Comparison of ENCODE assay signal across 8 cellular contexts in genomic region chr2:217142649-217143266, GRCh38.
DNase-seq lines count a peak whose midpoint lies in the region; ATAC-seq and TF ChIP-seq lines count a peak whose summit lies in the region.

No MANE protein-coding gene starts in this region.

- no peak overlapping the region for H3K9ac ChIP-seq in colonic mucosa (ENCODE audit: low read depth in 2 of 2, low read length in 2 of 2)

- WGBS in heart left ventricle, 4 donors = 77 to 82% (median 79%) methylated on average over 3 of the region's 3 CpGs

- no peak overlapping the region for H3K4me3 ChIP-seq in heart left ventricle
- no peak overlapping the region for H3K4me3 ChIP-seq in colonic mucosa

- H3K9me3 ChIP-seq in heart left ventricle (peaks cover 0 to 54% (median 32%) of the 10 kb centered on the region in 12 donors), colonic mucosa (no peaks in the 10 kb centered on the region)

- TF ChIP-seq CTCF in heart left ventricle (IDR thresholded peaks at IDR 0.05) = peak in 9 of 12 donors; percentile 19 to 44 (median 39)
- TF ChIP-seq CTCF in colonic mucosa (IDR thresholded peaks at IDR 0.05) = peak; percentile 49

- H3K27ac ChIP-seq in heart left ventricle = no peak overlapping the region
- no peak overlapping the region for H3K27ac ChIP-seq in colonic mucosa

- TF ChIP-seq POLR2A in heart left ventricle (IDR thresholded peaks at IDR 0.05) = no peak

- ATAC-seq in heart left ventricle (no peak), GM18519 (IDR thresholded peaks at IDR 0.05; ENCODE audit: low FRiP score, unreplicated experiment) (no peak)

- no peaks in the 10 kb centered on the region for H3K27me3 ChIP-seq in heart left ventricle
- no peaks in the 10 kb centered on the region for H3K27me3 ChIP-seq in colonic mucosa

- DNase-seq in heart left ventricle = no peak
- no peak for DNase-seq in cardiac septum (ENCODE audit: low spot score)
- DNase-seq in NCI-H1048 (lab: John Stamatoyannopoulos, UW) = peak; percentile 8
- DNase-seq in colonic mucosa = peak; percentile 22
- peak; percentile 61 for DNase-seq in stimulated activated CD8-positive, alpha-beta memory T cell treated with anti-CD3 and anti-CD28 coated beads, Interleukin-4, amount 100 ng/mL, for 48 hours
- DNase-seq in ureter (ENCODE audit: low spot score) = no peak
- no peak for DNase-seq in superior temporal gyrus (ENCODE audit: extremely low spot score)

- intact Hi-C loops in heart left ventricle (cut with DNase I) (loop anchor here in 1 of 10 donors (10.0 kb wide), 1 partner anchor 128 kb away; no protein-coding TSS in a partner anchor), cardiac septum (cut with DNase I) (no loop called here), colonic mucosa (cut with DNase I) (loop anchor here (5.0 to 10.0 kb wide), 2 partner anchors 460 to 572 kb away; no protein-coding TSS in a partner anchor)

- H3K36me3 ChIP-seq in heart left ventricle (no peaks in the 10 kb centered on the region), colonic mucosa (no peaks in the 10 kb centered on the region)

- H3K4me1 ChIP-seq in heart left ventricle = no peaks in the 10 kb centered on the region
- H3K4me1 ChIP-seq in colonic mucosa = no peaks in the 10 kb centered on the region

Comparison
In these comparisons a context has a peak if more than half of its experiments do, and no peak if none do; other contexts are left out.
1. DNase-seq: peak in NCI-H1048 (single experiment), colonic mucosa (single experiment) and stimulated activated CD8-positive, alpha-beta memory T cell treated with anti-CD3 and anti-CD28 coated beads, Interleukin-4, amount 100 ng/mL, for 48 hours (single experiment); none in heart left ventricle (0 of 5), cardiac septum (single experiment), ureter (single experiment) and superior temporal gyrus (single experiment).